ENCODE assay signal across 3 cellular contexts in the genomic region with DNA sequence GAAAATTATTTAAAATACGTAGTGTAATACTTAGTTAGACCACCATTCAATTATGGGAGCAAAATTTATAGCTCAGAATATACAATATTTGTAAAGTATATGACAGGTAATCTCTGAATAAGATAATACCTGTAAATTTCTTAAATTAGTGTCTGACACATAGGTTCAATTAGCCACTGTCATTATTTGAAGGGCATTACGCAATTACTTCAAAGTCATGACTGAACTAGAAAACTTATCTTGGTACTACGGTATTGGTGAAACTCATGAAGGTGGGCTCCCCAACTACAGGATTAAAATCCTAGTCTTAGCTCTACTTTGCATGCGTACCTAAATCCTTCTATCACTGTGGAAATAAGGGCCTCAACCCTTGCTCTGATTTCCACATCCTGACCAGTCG.
"Had no signal": no experiment of that assay in that cellular context is flagged by ENCODE, and none has a peak within 500 bp of the region (broad histone marks: within the 10 kb centered on the region; RNA-seq: fewer than 3 reads in every experiment).

No MANE protein-coding gene starts in this region.

- DNase-seq: GDM1, GF-D8 had no signal

- ATAC-seq: GM12878 had no signal

- H3K4me3 ChIP-seq: GM12878 had no signal
